Comparison of ENCODE assay signal across 12 cellular contexts in the genomic region with DNA sequence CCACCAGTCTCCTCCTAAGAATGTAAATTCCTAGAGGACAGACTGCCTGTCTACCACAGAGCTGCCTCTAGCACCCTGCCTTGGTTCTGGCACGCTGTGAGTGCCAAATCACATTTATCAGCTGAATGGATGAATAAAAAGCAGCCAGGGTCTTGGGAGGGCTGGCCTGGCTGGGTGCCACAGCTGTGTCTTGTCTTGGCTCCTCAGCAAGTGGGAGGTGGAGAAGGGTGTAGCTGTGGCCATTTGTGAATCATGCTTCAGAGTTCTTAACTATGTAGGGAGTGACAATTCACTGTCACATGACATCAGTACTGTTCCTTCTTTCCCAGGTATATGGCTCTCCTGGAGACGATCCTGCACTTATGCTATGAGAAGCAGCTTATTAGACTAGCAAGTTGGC.
A peak's percentile ranks its signal among the peaks of the same experiment; 100 is the strongest.
DNase-seq lines count a peak whose midpoint lies in the region; ATAC-seq and TF ChIP-seq lines count a peak whose summit lies in the region.
"Had no signal": no experiment of that assay in that cellular context is flagged by ENCODE, and none has a peak within 500 bp of the region (broad histone marks: within the 10 kb centered on the region; RNA-seq: fewer than 3 reads in every experiment).

No MANE protein-coding gene starts in this region.

- peaks cover 38% of the 10 kb centered on the region for H3F3A ChIP-seq in MM.1S (ENCODE audit: insufficient read depth, low read length)

- ATAC-seq in sciatic nerve: no peak

- no peaks in the 10 kb centered on the region for H3K27me3 ChIP-seq in BLaER1 treated with 17β-estradiol and CSF1 and Interleukin-3, amounts not matched to agents 10 nM and 100 nM
- H3K27me3 ChIP-seq in MM.1S (replicated peaks; ENCODE audit: insufficient read depth, low read length) (no peaks in the 10 kb centered on the region), mammary epithelial cell (ENCODE audit: insufficient read depth, low read length) (no peaks in the 10 kb centered on the region), suprapubic skin (no peaks in the 10 kb centered on the region)

- no TSS peak for BruUV-seq in mammary epithelial cell (replicated peaks; lab: Mats Ljungman, UMichigan)

- peak overlapping the region in 4 of 10 experiments; percentile 31 to 59 (median 47); a peak in 5 of 20 replicates for H3K4me3 ChIP-seq in BLaER1 treated with 17β-estradiol and CSF1 and Interleukin-3, amounts not matched to agents 10 nM and 100 nM
- H3K4me3 ChIP-seq in MM.1S (ENCODE audit: low read length): no peak overlapping the region
- H3K4me3 ChIP-seq in mammary epithelial cell (replicated peaks in 1 of 3; ENCODE audit: insufficient read depth in 1 of 3, low read depth in 2 of 3, low read length in 3 of 3): no peak overlapping the region
- no peak overlapping the region for H3K4me3 ChIP-seq in suprapubic skin

- 59% methylated on average over 2 of the region's 2 CpGs for WGBS in mammary epithelial cell (ENCODE audit: low coverage, missing lambda C conversion rate)
- 59% methylated on average over 2 of the region's 2 CpGs for WGBS in suprapubic skin

- no peak for DNase-seq in MM.1S
- DNase-seq in mammary epithelial cell: peak; percentile 39
- DNase-seq in myocyte (ENCODE audit: low read depth): peak; percentile 70
- no peak for DNase-seq in NCI-H774 (lab: John Stamatoyannopoulos, UW)
- no peak for DNase-seq in suprapubic skin (ENCODE audit: low spot score in 2 of 2)
- DNase-seq in sciatic nerve (ENCODE audit: low spot score): no peak
- DNase-seq in SKM-1 (lab: John Stamatoyannopoulos, UW; ENCODE audit: unreplicated experiment): no peak
- DNase-seq: activated CD4-positive, alpha-beta T cell treated with anti-CD3 and anti-CD28 coated beads for 48 hours; NCI-H2081; SHP77 treated with DMSO at 0.1 percent for 48 hours; stimulated activated CD4-positive, alpha-beta T cell treated with anti-CD3 and anti-CD28 coated beads, Interleukin-12 subunit alpha, Interleukin-12 subunit beta, amount 100 ng/mL, for 4 hours had no signal

- CTCF ChIA-PET in mammary epithelial cell (lab: Charles Lee; ENCODE audit: low non-redundant PET): no interaction called here

- H3K4me2 ChIP-seq in BLaER1 treated with 17β-estradiol and CSF1 and Interleukin-3, amounts not matched to agents 10 nM and 100 nM: peak overlapping the region; percentile 68 to 89 (median 75)
- peak overlapping the region; percentile 68; the same call in 1 of the 2 replicates for H3K4me2 ChIP-seq in MM.1S (ENCODE audit: low read depth, low read length)
- no peak overlapping the region for H3K4me2 ChIP-seq in mammary epithelial cell (ENCODE audit: insufficient read depth, low read depth, low read length)

- H3K9me2 ChIP-seq in MM.1S (replicated peaks; ENCODE audit: insufficient read depth, low read length): no peaks in the 10 kb centered on the region

- H3K79me2 ChIP-seq in MM.1S (ENCODE audit: low read length): peaks cover 33% of the 10 kb centered on the region
- H3K79me2 ChIP-seq in mammary epithelial cell (ENCODE audit: insufficient read depth, low read length): no peaks in the 10 kb centered on the region

- in situ Hi-C loops in mammary epithelial cell (cut with MboI; ENCODE audit: low sequenced_read_pairs in 2 of 2): no loop called here

- H3K36me3 ChIP-seq in BLaER1 treated with 17β-estradiol and CSF1 and Interleukin-3, amounts not matched to agents 10 nM and 100 nM: no peaks in the 10 kb centered on the region
- peaks cover 6% of the 10 kb centered on the region; the same call in 1 of the 2 replicates for H3K36me3 ChIP-seq in MM.1S (replicated peaks; ENCODE audit: insufficient read depth, low read length)
- peaks cover 15% of the 10 kb centered on the region for H3K36me3 ChIP-seq in mammary epithelial cell (ENCODE audit: insufficient read depth, low read length)
- peaks cover 29% of the 10 kb centered on the region for H3K36me3 ChIP-seq in suprapubic skin

- H3K27ac ChIP-seq in BLaER1 treated with 17β-estradiol and CSF1 and Interleukin-3, amounts not matched to agents 10 nM and 100 nM: peak overlapping the region; percentile 33 to 79 (median 67)
- H3K27ac ChIP-seq in MM.1S (ENCODE audit: low read length) (peak overlapping the region; percentile 90), mammary epithelial cell (ENCODE audit: insufficient read depth, low read depth, low read length) (no peak overlapping the region), suprapubic skin (no peak overlapping the region)

- H4K20me1 ChIP-seq in BLaER1 treated with 17β-estradiol and CSF1 and Interleukin-3, amounts not matched to agents 10 nM and 100 nM: no peaks in the 10 kb centered on the region
- H4K20me1 ChIP-seq in MM.1S (ENCODE audit: insufficient read depth, low read length) (no peaks in the 10 kb centered on the region), mammary epithelial cell (ENCODE audit: insufficient read depth, low read length) (no peaks in the 10 kb centered on the region)

- H3K9me3 ChIP-seq in BLaER1 treated with 17β-estradiol and CSF1 and Interleukin-3, amounts not matched to agents 10 nM and 100 nM (replicated peaks in 1 of 11): no peaks in the 10 kb centered on the region
- H3K9me3 ChIP-seq in MM.1S (replicated peaks; ENCODE audit: insufficient read depth, low read length) (no peaks in the 10 kb centered on the region), mammary epithelial cell (replicated peaks; ENCODE audit: insufficient read depth, low read length) (no peaks in the 10 kb centered on the region), suprapubic skin (no peaks in the 10 kb centered on the region)

- peak overlapping the region in 8 of 11 experiments; percentile 6 to 70 (median 42); a peak in 12 of 22 replicates for H3K9ac ChIP-seq in BLaER1 treated with 17β-estradiol and CSF1 and Interleukin-3, amounts not matched to agents 10 nM and 100 nM
- peak overlapping the region; percentile 49 for H3K9ac ChIP-seq in MM.1S (ENCODE audit: low read length)
- no peak overlapping the region for H3K9ac ChIP-seq in mammary epithelial cell (ENCODE audit: insufficient read depth, low read length)

- intact Hi-C loops in mammary epithelial cell (cut with micrococcal nuclease): no loop called here
- intact Hi-C loops in sciatic nerve (cut with DNase I): no loop called here

- no peak overlapping the region for H2AFZ ChIP-seq in MM.1S (ENCODE audit: low read length)
- H2AFZ ChIP-seq in mammary epithelial cell (ENCODE audit: low read depth, low read length): no peak overlapping the region

- dilution Hi-C loops in mammary epithelial cell (cut with HindIII; ENCODE audit: low sequenced_read_pairs): no loop called here

- TF ChIP-seq CTCF in MM.1S (IDR thresholded peaks at IDR 0.05; ENCODE audit: low read length) (no peak), mammary epithelial cell (conservative IDR thresholded peaks at IDR 0.05 in 1 of 2, IDR thresholded peaks at IDR 0.05 in 1 of 2; ENCODE audit: extremely low read depth in 1 of 2, insufficient read depth in 1 of 2, low read depth in 1 of 2, low read length in 2 of 2) (no peak), suprapubic skin (IDR thresholded peaks at IDR 0.05) (no peak)

- H3K4me1 ChIP-seq in BLaER1 treated with 17β-estradiol and CSF1 and Interleukin-3, amounts not matched to agents 10 nM and 100 nM: peaks cover 24 to 70% (median 49%) of the 10 kb centered on the region in 10 experiments
- peaks cover 57% of the 10 kb centered on the region for H3K4me1 ChIP-seq in MM.1S (ENCODE audit: low read length)
- peaks cover 42% of the 10 kb centered on the region for H3K4me1 ChIP-seq in mammary epithelial cell (ENCODE audit: insufficient read depth, low read length)
- H3K4me1 ChIP-seq in suprapubic skin: peaks cover 17% of the 10 kb centered on the region

- no peak for TF ChIP-seq EP300 in suprapubic skin (IDR thresholded peaks at IDR 0.05)

- no peak for TF ChIP-seq POLR2A in suprapubic skin (IDR thresholded peaks at IDR 0.05)

Comparison
In these comparisons a context has a peak if more than half of its experiments do, and no peak if none do; other contexts are left out.
1. H3K27ac ChIP-seq: peak in BLaER1 treated with 17β-estradiol and CSF1 and Interleukin-3, amounts not matched to agents 10 nM and 100 nM (11 of 11) and MM.1S (single experiment); none in mammary epithelial cell (single experiment) and suprapubic skin (single experiment).
2. DNase-seq: peak in mammary epithelial cell (single experiment) and myocyte (single experiment); none in MM.1S (single experiment), NCI-H774 (single experiment), suprapubic skin (0 of 2), sciatic nerve (single experiment) and SKM-1 (single experiment).